17 cellular contexts compared by ENCODE assay signal in the genomic region with DNA sequence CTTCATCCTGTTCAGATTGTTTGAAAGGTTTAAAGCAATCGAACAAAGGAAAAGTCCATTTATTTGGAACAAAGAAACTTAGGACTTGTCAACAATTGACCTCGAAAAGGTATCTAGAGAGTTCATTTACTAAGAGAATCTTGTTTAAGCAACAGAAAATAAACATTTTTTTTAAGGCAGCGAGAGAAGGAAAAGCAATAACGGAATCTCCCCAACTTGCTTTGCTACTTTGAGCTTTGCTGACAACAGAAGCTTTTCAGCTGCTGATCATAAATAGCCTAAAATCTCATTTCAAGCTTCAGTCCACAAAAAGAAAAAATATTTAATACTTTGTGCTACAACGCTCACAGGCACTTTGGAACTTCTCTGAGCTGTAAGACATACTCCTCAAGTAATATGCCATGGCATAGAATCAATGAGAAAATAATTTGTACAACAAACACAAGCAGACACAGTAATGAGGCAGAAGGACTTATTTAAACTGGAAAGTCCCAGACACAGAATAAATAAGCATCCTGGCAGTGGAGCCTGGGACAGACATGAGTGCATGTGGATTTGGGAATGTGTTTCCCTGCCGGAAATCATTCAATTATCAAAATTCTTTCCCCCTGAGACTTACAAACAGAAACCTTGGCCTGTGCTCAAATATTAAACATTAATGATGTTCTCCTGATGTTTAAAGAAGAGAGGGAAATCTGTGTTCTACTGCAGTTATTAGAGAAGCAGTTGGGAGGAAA.
DNase-seq lines count a peak whose midpoint lies in the region; ATAC-seq and TF ChIP-seq lines count a peak whose summit lies in the region.
"Had no signal": no experiment of that assay in that cellular context is flagged by ENCODE, and none has a peak within 500 bp of the region (broad histone marks: within the 10 kb centered on the region; RNA-seq: fewer than 3 reads in every experiment).

No MANE protein-coding gene starts in this region.

- H3K27me3 ChIP-seq in SJSA1 (replicated peaks), result no peaks in the 10 kb centered on the region

- POLR2A ChIA-PET in RWPE1 (lab: Yijun Ruan, JAX; ENCODE audit: low non-redundant PET), result no interaction called here

- H3K27ac Mint-ChIP-seq in nephron, result peak overlapping the region; percentile 93 to 97 (median 95)
- H3K27ac Mint-ChIP-seq: B cell; IgD-negative memory B cell; stimulated activated naive CD8-positive, alpha-beta T cell treated with anti-CD3 and anti-CD28 coated beads, Interleukin-15, Interleukin-2, amounts not matched to agents 100 ng/mL and 50 ng/mL, for 24 hours had no signal

- DNase-seq in AG10803 (ENCODE audit: low read depth) (peak; percentile 53), SJSA1 (ENCODE audit: low read depth in 1 of 2, low spot score in 2 of 2) (peak; percentile 53 to 73), fibroblast of the conjunctiva (ENCODE audit: low read depth) (peak; percentile 6), RWPE1 (ENCODE audit: low spot score) (no peak), nucleus accumbens (lab: John Stamatoyannopoulos, UW) (no peak)
- no peak for DNase-seq in stimulated activated CD4-positive, alpha-beta T cell treated with anti-CD3 and anti-CD28 coated beads, Interleukin-4, amount 100 ng/mL, for 24 hours
- DNase-seq: activated T-cell treated with anti-CD3 and anti-CD28 coated beads for 4 hours; amniotic stem cell; effector CD8-positive, alpha-beta T cell; posterior cingulate gyrus; WERI-Rb-1 had no signal

- ATAC-seq in GM21360 (IDR thresholded peaks at IDR 0.05; ENCODE audit: unreplicated experiment), result no peak

- H3K27ac ChIP-seq in SJSA1 (peak overlapping the region; percentile 79), RWPE1 (no peak overlapping the region)
- H3K27ac ChIP-seq: WERI-Rb-1 had no signal

- CTCF ChIA-PET in RWPE1 (lab: Yijun Ruan, JAX), result no interaction called here

- H3K4me3 Mint-ChIP-seq in nephron, result peak overlapping the region; percentile 13 to 66 (median 16)
- H3K4me3 Mint-ChIP-seq: B cell; IgD-negative memory B cell; stimulated activated naive CD8-positive, alpha-beta T cell treated with anti-CD3 and anti-CD28 coated beads, Interleukin-15, Interleukin-2, amounts not matched to agents 100 ng/mL and 50 ng/mL, for 24 hours had no signal

- peaks cover 36% of the 10 kb centered on the region for H3K4me1 ChIP-seq in SJSA1 (replicated peaks)

- H3K4me1 Mint-ChIP-seq in nephron, result peaks cover 36% of the 10 kb centered on the region
- H3K4me1 Mint-ChIP-seq: B cell, IgD-negative memory B cell had no signal

- TF ChIP-seq CTCF in AG10803 (conservative IDR thresholded peaks at IDR 0.05; ENCODE audit: low read length), result no peak
- TF ChIP-seq CTCF in nephron (IDR thresholded peaks at IDR 0.05; ENCODE audit: unreplicated experiment in 3 of 3), result no peak
- TF ChIP-seq CTCF in RWPE1 (conservative IDR thresholded peaks at IDR 0.05; ENCODE audit: low read depth), result no peak

- peaks cover 8% of the 10 kb centered on the region for H3K9me3 Mint-ChIP-seq in nephron

- H3K9me3 ChIP-seq in SJSA1 (replicated peaks), result no peaks in the 10 kb centered on the region

- no peak overlapping the region for H3K4me3 ChIP-seq in AG10803 (ENCODE audit: low read length)
- no peak overlapping the region for H3K4me3 ChIP-seq in SJSA1
- H3K4me3 ChIP-seq: lung had no signal

- no peaks in the 10 kb centered on the region for H3K36me3 ChIP-seq in SJSA1
- H3K36me3 ChIP-seq: WERI-Rb-1 had no signal

- H3K36me3 Mint-ChIP-seq in nephron (ENCODE audit: low read depth), result peaks cover 3% of the 10 kb centered on the region
- H3K36me3 Mint-ChIP-seq: IgD-negative memory B cell had no signal

- H3K27me3 Mint-ChIP-seq in nephron (ENCODE audit: low read depth), result no peaks in the 10 kb centered on the region
- H3K27me3 Mint-ChIP-seq: B cell; IgD-negative memory B cell; stimulated activated naive CD8-positive, alpha-beta T cell treated with anti-CD3 and anti-CD28 coated beads, Interleukin-15, Interleukin-2, amounts not matched to agents 100 ng/mL and 50 ng/mL, for 24 hours had no signal

Comparison
In these comparisons a context has a peak if more than half of its experiments do, and no peak if none do; other contexts are left out.
1. DNase-seq: peak in AG10803 (single experiment), SJSA1 (2 of 2) and fibroblast of the conjunctiva (single experiment); none in RWPE1 (single experiment), nucleus accumbens (0 of 56) and stimulated activated CD4-positive, alpha-beta T cell treated with anti-CD3 and anti-CD28 coated beads, Interleukin-4, amount 100 ng/mL, for 24 hours (single experiment).